17 cellular contexts compared by ENCODE assay signal in genomic region chr1:113763651-113764050, GRCh38.
"Had no signal": no experiment of that assay in that cellular context is flagged by ENCODE, and none has a peak within 500 bp of the region (broad histone marks: within the 10 kb centered on the region; RNA-seq: fewer than 3 reads in every experiment).

No MANE protein-coding gene starts in this region.

- H3K9me3 ChIP-seq: neutrophil, thyroid gland had no signal

- H3K4me3 ChIP-seq: dorsolateral prefrontal cortex, thyroid gland had no signal

- H3K4me3 Mint-ChIP-seq: activated CD4-positive, alpha-beta T cell treated with anti-CD3 and anti-CD28 coated beads, Interleukin-2, amount 10 ng/mL, durations not matched to agents 24 days and 14 days; activated CD8-positive, alpha-beta T cell treated with anti-CD3 and anti-CD28 coated beads, Interleukin-2, amount 10 ng/mL, durations not matched to agents 7 days and 5 days; activated naive CD8-positive, alpha-beta T cell; natural killer cell; stimulated activated effector memory CD8-positive, alpha-beta T cell treated with anti-CD3 and anti-CD28 coated beads, Interleukin-12 subunit alpha, Interleukin-12 subunit beta, amount 100 ng/mL, for 72 hours; T-helper 2 cell treated with Interferon-gamma antibody and Interleukin-4, amounts not matched to agents 5 μg/mL and 100 μg/mL, for 36 hours had no signal

- DNase-seq: activated CD4-positive, alpha-beta T cell treated with anti-CD3 and anti-CD28 coated beads, Interleukin-2, amount 10 ng/mL, durations not matched to agents 24 days and 14 days; activated CD4-positive, CD25-positive, alpha-beta regulatory T cell; activated CD8-positive, alpha-beta memory T cell treated with anti-CD3 and anti-CD28 coated beads, Interleukin-2, amount 50 U/mL, for 4 hours; activated CD8-positive, alpha-beta T cell treated with anti-CD3 and anti-CD28 coated beads, Interleukin-2, amount 10 ng/mL, durations not matched to agents 7 days and 5 days; activated gamma-delta T cell; activated T-cell treated with anti-CD3 and anti-CD28 coated beads, Interleukin-2, amount 50 U/mL, for 48 hours; hippocampal formation; mammary epithelial cell; natural killer cell; stimulated activated CD4-positive, alpha-beta T cell treated with anti-CD3 and anti-CD28 coated beads, Interleukin-2, amount 100 ng/mL, for 24 hours; thyroid gland had no signal

- H3K27me3 Mint-ChIP-seq: activated CD4-positive, alpha-beta T cell treated with anti-CD3 and anti-CD28 coated beads, Interleukin-2, amount 10 ng/mL, durations not matched to agents 24 days and 14 days; activated naive CD8-positive, alpha-beta T cell had no signal

- H3K27me3 ChIP-seq: dorsolateral prefrontal cortex, neutrophil, thyroid gland had no signal

- H3K9me3 Mint-ChIP-seq: activated CD4-positive, alpha-beta T cell treated with anti-CD3 and anti-CD28 coated beads, Interleukin-2, amount 10 ng/mL, durations not matched to agents 24 days and 14 days; natural killer cell; stimulated activated effector memory CD8-positive, alpha-beta T cell treated with anti-CD3 and anti-CD28 coated beads, Interleukin-12 subunit alpha, Interleukin-12 subunit beta, amount 100 ng/mL, for 72 hours; T-helper 2 cell treated with Interferon-gamma antibody and Interleukin-4, amounts not matched to agents 5 μg/mL and 100 μg/mL, for 36 hours had no signal

- H3K27ac ChIP-seq: neutrophil, thyroid gland had no signal

- ATAC-seq: activated CD8-positive, alpha-beta T cell treated with anti-CD3 and anti-CD28 coated beads, Interleukin-2, amount 10 ng/mL, durations not matched to agents 7 days and 5 days; left lobe of liver; natural killer cell; stimulated activated effector memory CD8-positive, alpha-beta T cell treated with anti-CD3 and anti-CD28 coated beads, Interleukin-12 subunit alpha, Interleukin-12 subunit beta, amount 100 ng/mL, for 72 hours had no signal

- H3K4me1 ChIP-seq: thyroid gland had no signal

- H3K27ac Mint-ChIP-seq: activated CD4-positive, alpha-beta T cell treated with anti-CD3 and anti-CD28 coated beads, Interleukin-2, amount 10 ng/mL, durations not matched to agents 24 days and 14 days; activated CD8-positive, alpha-beta T cell treated with anti-CD3 and anti-CD28 coated beads, Interleukin-2, amount 10 ng/mL, durations not matched to agents 7 days and 5 days; natural killer cell; stimulated activated effector memory CD8-positive, alpha-beta T cell treated with anti-CD3 and anti-CD28 coated beads, Interleukin-12 subunit alpha, Interleukin-12 subunit beta, amount 100 ng/mL, for 72 hours; T-helper 2 cell treated with Interferon-gamma antibody and Interleukin-4, amounts not matched to agents 5 μg/mL and 100 μg/mL, for 36 hours had no signal
